In genomic region chr3:54853573-54854404, GRCh38 we compare ENCODE assay signal across 8 cellular contexts.
DNase-seq lines count a peak whose midpoint lies in the region; ATAC-seq lines count a peak whose summit lies in the region.

No MANE protein-coding gene starts in this region.

- peak overlapping the region; percentile 78 for H4K91ac ChIP-seq in trophoblast cell (ENCODE audit: low read depth, low read length)

- no peak overlapping the region for H3K27ac Mint-ChIP-seq in activated T-helper 17 cell treated with anti-CD3 and anti-CD28 coated beads, Interleukin-2, amount 50 U/mL, for 72 hours

- no peak overlapping the region for H4K12ac ChIP-seq in trophoblast cell (ENCODE audit: low read depth, low read length)

- ATAC-seq in GM18511 (IDR thresholded peaks at IDR 0.05; ENCODE audit: unreplicated experiment) (peak; percentile 83), HG03460 (IDR thresholded peaks at IDR 0.05; ENCODE audit: unreplicated experiment) (peak; percentile 69), GM21360 (IDR thresholded peaks at IDR 0.05; ENCODE audit: unreplicated experiment) (no peak)
- peak; percentile 32 for ATAC-seq in activated T-helper 17 cell treated with anti-CD3 and anti-CD28 coated beads, Interleukin-2, amount 50 U/mL, for 72 hours (replicated peaks)

- H3K79me2 ChIP-seq in trophoblast cell (ENCODE audit: control insufficient read depth, insufficient read depth, low read length, poor library complexity): no peaks in the 10 kb centered on the region

- H3K27ac ChIP-seq in trophoblast cell (ENCODE audit: low read depth, low read length): no peak overlapping the region

- H2BK120ac ChIP-seq in trophoblast cell (ENCODE audit: insufficient read depth, low read length, poor library complexity): peak overlapping the region; percentile 57

- H3K14ac ChIP-seq in trophoblast cell (ENCODE audit: low read length): peak overlapping the region; percentile 69

- H3K9me3 Mint-ChIP-seq in activated T-helper 17 cell treated with anti-CD3 and anti-CD28 coated beads, Interleukin-2, amount 50 U/mL, for 72 hours: no peaks in the 10 kb centered on the region

- no peak overlapping the region for H2AFZ ChIP-seq in trophoblast cell (ENCODE audit: insufficient read depth, low read length, poor library complexity)

- no peak overlapping the region for H3K4me3 ChIP-seq in trophoblast cell (ENCODE audit: low read depth, low read length)

- H2AK5ac ChIP-seq in trophoblast cell (ENCODE audit: low read length): peak overlapping the region; percentile 58

- H3K4me2 ChIP-seq in trophoblast cell (ENCODE audit: low read length): no peak overlapping the region

- no peak overlapping the region for H3K9ac ChIP-seq in trophoblast cell (ENCODE audit: low read length)

- peaks cover 5% of the 10 kb centered on the region for H3K79me1 ChIP-seq in trophoblast cell (ENCODE audit: low read length)

- H3K27me3 Mint-ChIP-seq in activated T-helper 17 cell treated with anti-CD3 and anti-CD28 coated beads, Interleukin-2, amount 50 U/mL, for 72 hours: peaks cover 3% of the 10 kb centered on the region

- no CpG with 5 or more reads among the region's 20 CpGs for WGBS in trophoblast cell (ENCODE audit: extremely low coverage, insufficient coverage, insufficient read length)

- no peaks in the 10 kb centered on the region for H3K36me3 Mint-ChIP-seq in activated T-helper 17 cell treated with anti-CD3 and anti-CD28 coated beads, Interleukin-2, amount 50 U/mL, for 72 hours (ENCODE audit: low read depth)

- peak; percentile 87 for DNase-seq in AG08396 (ENCODE audit: low spot score)
- DNase-seq in NOMO-1 (lab: John Stamatoyannopoulos, UW; ENCODE audit: unreplicated experiment in 2 of 2): peak; percentile 27 to 45
- DNase-seq in glomerular visceral epithelial cell (ENCODE audit: extremely low spot score): peak; percentile 64
- DNase-seq in trophoblast cell: peak in 1 of 2 donors; percentile 69

- no peak overlapping the region for H2BK5ac ChIP-seq in trophoblast cell (ENCODE audit: low read depth, low read length, poor library complexity)

- peak overlapping the region; percentile 34 for H3K4ac ChIP-seq in trophoblast cell (ENCODE audit: low read depth, low read length)

- H2BK12ac ChIP-seq in trophoblast cell (ENCODE audit: low read length): peak overlapping the region; percentile 80

- no peaks in the 10 kb centered on the region for H3K27me3 ChIP-seq in trophoblast cell (ENCODE audit: insufficient read depth, low read length)

- no peaks in the 10 kb centered on the region for H3K9me3 ChIP-seq in trophoblast cell (ENCODE audit: insufficient read depth, low read depth, low read length)

- H3K4me3 Mint-ChIP-seq in activated T-helper 17 cell treated with anti-CD3 and anti-CD28 coated beads, Interleukin-2, amount 50 U/mL, for 72 hours: no peak overlapping the region

- H3K23ac ChIP-seq in trophoblast cell (ENCODE audit: low read length): no peak overlapping the region

- peak overlapping the region; percentile 59 for H4K8ac ChIP-seq in trophoblast cell (ENCODE audit: low read depth, low read length)

- H3K18ac ChIP-seq in trophoblast cell (ENCODE audit: low read length): peak overlapping the region; percentile 61

- H3K36me3 ChIP-seq in trophoblast cell (ENCODE audit: control insufficient read depth in 1 of 2, insufficient read depth in 2 of 2, low read length in 2 of 2): no peaks in the 10 kb centered on the region

- H3K4me1 Mint-ChIP-seq in activated T-helper 17 cell treated with anti-CD3 and anti-CD28 coated beads, Interleukin-2, amount 50 U/mL, for 72 hours: no peaks in the 10 kb centered on the region

- H3K4me1 ChIP-seq in trophoblast cell (ENCODE audit: control insufficient read depth in 1 of 2, insufficient read depth in 2 of 2, low read length in 2 of 2): no peaks in the 10 kb centered on the region
